ENCODE assay signal across 1 cellular context in the genomic region with DNA sequence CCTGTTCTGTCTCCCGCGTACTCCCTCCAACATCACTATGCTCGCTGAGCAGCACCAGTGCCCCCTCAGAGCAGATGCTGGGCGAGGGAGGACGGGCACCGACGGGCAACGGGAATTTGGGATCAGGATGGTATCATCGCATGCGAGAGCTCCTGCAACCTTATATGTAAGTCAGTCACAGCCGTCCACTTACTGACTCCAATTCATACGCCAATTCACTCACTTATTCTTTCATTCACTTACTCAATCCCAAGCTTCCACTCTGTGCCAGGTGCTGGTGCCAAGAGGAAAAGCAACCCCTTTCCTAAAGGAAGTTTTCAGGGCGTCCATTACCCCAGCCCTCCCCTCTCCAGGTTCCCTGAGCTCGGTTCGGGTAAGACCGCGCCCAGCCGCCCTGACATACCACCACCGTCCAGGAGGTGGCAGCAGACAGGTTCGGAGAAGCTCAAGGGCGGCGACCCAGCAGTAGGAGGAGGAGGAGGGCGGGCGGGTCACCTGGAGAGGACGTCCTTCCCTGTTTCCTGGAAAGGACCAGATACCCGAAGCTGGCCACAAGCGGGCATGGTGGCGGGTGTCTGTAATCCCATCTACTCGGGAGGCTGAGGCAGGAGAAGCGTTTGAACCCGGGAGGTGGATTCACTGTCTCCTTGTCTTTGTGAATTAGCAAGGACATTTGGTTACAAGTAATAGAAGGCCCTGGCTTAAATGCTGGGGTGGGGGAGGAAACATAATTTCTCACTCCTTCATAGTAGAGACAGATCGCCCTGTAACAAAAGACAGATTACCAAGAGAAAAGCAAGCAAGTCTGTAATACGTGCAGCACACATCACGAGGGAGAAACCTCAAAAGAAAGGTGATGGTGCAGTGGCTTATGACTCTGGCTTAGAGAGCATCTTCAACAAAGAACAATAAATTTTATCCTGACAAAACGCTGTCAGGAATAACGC.
TF ChIP-seq lines count a peak whose summit lies in the region.

No MANE protein-coding gene starts in this region.

TF ChIP-seq in SK-N-SH, 30 proteins besides CTCF, POLR2A, EP300 and RAD21 (continued from another document):
- TF ChIP-seq, protein P1, sequence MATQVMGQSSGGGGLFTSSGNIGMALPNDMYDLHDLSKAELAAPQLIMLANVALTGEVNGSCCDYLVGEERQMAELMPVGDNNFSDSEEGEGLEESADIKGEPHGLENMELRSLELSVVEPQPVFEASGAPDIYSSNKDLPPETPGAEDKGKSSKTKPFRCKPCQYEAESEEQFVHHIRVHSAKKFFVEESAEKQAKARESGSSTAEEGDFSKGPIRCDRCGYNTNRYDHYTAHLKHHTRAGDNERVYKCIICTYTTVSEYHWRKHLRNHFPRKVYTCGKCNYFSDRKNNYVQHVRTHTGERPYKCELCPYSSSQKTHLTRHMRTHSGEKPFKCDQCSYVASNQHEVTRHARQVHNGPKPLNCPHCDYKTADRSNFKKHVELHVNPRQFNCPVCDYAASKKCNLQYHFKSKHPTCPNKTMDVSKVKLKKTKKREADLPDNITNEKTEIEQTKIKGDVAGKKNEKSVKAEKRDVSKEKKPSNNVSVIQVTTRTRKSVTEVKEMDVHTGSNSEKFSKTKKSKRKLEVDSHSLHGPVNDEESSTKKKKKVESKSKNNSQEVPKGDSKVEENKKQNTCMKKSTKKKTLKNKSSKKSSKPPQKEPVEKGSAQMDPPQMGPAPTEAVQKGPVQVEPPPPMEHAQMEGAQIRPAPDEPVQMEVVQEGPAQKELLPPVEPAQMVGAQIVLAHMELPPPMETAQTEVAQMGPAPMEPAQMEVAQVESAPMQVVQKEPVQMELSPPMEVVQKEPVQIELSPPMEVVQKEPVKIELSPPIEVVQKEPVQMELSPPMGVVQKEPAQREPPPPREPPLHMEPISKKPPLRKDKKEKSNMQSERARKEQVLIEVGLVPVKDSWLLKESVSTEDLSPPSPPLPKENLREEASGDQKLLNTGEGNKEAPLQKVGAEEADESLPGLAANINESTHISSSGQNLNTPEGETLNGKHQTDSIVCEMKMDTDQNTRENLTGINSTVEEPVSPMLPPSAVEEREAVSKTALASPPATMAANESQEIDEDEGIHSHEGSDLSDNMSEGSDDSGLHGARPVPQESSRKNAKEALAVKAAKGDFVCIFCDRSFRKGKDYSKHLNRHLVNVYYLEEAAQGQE (IDR thresholded peaks at IDR 0.05; ENCODE audit: low read depth, low read length), result no peak
TF ChIP-seq in SK-N-SH: peak in this region for 1.
